In the genomic region with DNA sequence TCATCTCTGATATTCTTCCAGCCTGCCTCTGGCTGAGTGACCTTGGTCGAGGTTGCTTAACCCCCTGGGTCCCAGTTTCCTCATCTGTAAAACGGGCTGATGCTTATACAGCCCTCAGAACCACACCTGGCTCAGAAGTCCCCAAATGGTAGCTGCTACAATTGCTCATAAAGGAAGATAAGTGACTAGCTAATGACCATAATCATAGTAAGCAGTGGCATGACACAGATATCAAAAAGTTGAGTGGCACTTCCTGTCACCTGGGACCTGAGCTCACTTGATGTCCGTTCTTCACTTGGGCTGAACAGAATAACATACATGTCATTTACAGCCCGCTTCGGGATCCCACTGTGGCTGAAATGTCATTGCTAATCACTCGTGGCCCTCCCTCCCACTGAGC, we compare ENCODE assay signal across 9 cellular contexts. TPM values are rescaled to one million over a fixed set of nuclear protein-coding genes. Genes with fewer than 3 reads are reported as not detected.
DNase-seq lines count a peak whose midpoint lies in the region; ATAC-seq and TF ChIP-seq lines count a peak whose summit lies in the region.
"Had no signal": no experiment of that assay in that cellular context is flagged by ENCODE, and none has a peak within 500 bp of the region (broad histone marks: within the 10 kb centered on the region; RNA-seq: fewer than 3 reads in every experiment).

No MANE protein-coding gene starts in this region.

- TF ChIP-seq CTCF in A673 (conservative IDR thresholded peaks at IDR 0.05; ENCODE audit: low read depth, low read length) = no peak
- no peak for TF ChIP-seq CTCF in HFFc6 (IDR thresholded peaks at IDR 0.05)
- TF ChIP-seq CTCF in brain microvascular endothelial cell (IDR thresholded peaks at IDR 0.05; ENCODE audit: low read depth, low read length, missing control alignments) = no peak

- H3K9ac ChIP-seq in muscle layer of colon (ENCODE audit: low read length) = peak overlapping the region; percentile 83

- CTCF ChIA-PET in A673 (lab: Charles Lee) = no interaction called here

- no peak for ATAC-seq in HG03442 (IDR thresholded peaks at IDR 0.05; ENCODE audit: unreplicated experiment)

- H3K27ac Mint-ChIP-seq in HFFc6 = peak overlapping the region; percentile 93; the same call in 1 of the 2 replicates

- in situ Hi-C loops in brain microvascular endothelial cell (cut with HindIII; ENCODE audit: low pct_ligation_motif_present, low sequenced_read_pairs) = no loop called here

- H3K36me3 ChIP-seq in A673 (ENCODE audit: insufficient read depth, low read length, poor library complexity, severe bottlenecking) (peaks cover 9% of the 10 kb centered on the region), brain microvascular endothelial cell (replicated peaks) (no peaks in the 10 kb centered on the region), muscle layer of colon (ENCODE audit: insufficient read depth, low read length) (no peaks in the 10 kb centered on the region)
- H3K36me3 ChIP-seq: cardiac muscle cell had no signal

- H3K4me1 Mint-ChIP-seq in HFFc6 (ENCODE audit: low read depth) = peaks cover 23% of the 10 kb centered on the region

- peaks cover 5% of the 10 kb centered on the region; the same call in 1 of the 2 replicates for H3K9me3 Mint-ChIP-seq in HFFc6

- peak overlapping the region; percentile 99 for H3K4me3 ChIP-seq in A673 (ENCODE audit: low read depth, low read length, poor library complexity, severe bottlenecking)
- H3K4me3 ChIP-seq in brain microvascular endothelial cell (ENCODE audit: low read depth, low read length) = peak overlapping the region; percentile 83
- peak overlapping the region in 1 of 2 donors; percentile 96 for H3K4me3 ChIP-seq in muscle layer of colon (ENCODE audit: low read depth in 1 of 2, low read length in 2 of 2)

- no TSS peak for BruUV-seq in A673 (replicated peaks; lab: Mats Ljungman, UMichigan)

- DNase-seq in A673 (ENCODE audit: low spot score) = no peak
- no peak for DNase-seq in HFFc6
- no peak for DNase-seq in brain microvascular endothelial cell
- DNase-seq in NCI-H1436 (lab: John Stamatoyannopoulos, UW) = no peak
- DNase-seq in NCI-H1105 treated with DMSO at 0.1 percent for 48 hours (lab: John Stamatoyannopoulos, UW) = no peak
- no peak for DNase-seq in T-helper 9 cell

- H3K9me3 ChIP-seq in A673 (ENCODE audit: low read depth, low read length, poor library complexity, severe bottlenecking) = peaks cover 3% of the 10 kb centered on the region
- no peaks in the 10 kb centered on the region for H3K9me3 ChIP-seq in muscle layer of colon (ENCODE audit: low read length)

- H3K4me1 ChIP-seq in A673 (ENCODE audit: insufficient read depth, low read length, poor library complexity, severe bottlenecking) = peaks cover 6% of the 10 kb centered on the region
- peaks cover 23% of the 10 kb centered on the region for H3K4me1 ChIP-seq in muscle layer of colon (ENCODE audit: insufficient read depth, low read length)

- no peaks in the 10 kb centered on the region for H3K27me3 Mint-ChIP-seq in HFFc6 (ENCODE audit: insufficient read depth)

- H3K4me3 Mint-ChIP-seq in HFFc6 = peak overlapping the region; percentile 99

- intact Hi-C loops in A673 (cut with micrococcal nuclease; ENCODE audit: unreplicated experiment) = no loop called here

- POLR2A ChIA-PET in A673 (lab: Charles Lee; ENCODE audit: low non-redundant PET) = interaction anchor here (0.6 kb wide), 1 partner anchor 10 kb away, joined by 4 read pairs; no protein-coding TSS in a partner anchor

- peaks cover 12% of the 10 kb centered on the region for H3K36me3 Mint-ChIP-seq in HFFc6 (ENCODE audit: low read depth)

- H3K27me3 ChIP-seq in A673 (replicated peaks; ENCODE audit: insufficient read depth, low read depth, low read length, poor library complexity) (no peaks in the 10 kb centered on the region), brain microvascular endothelial cell (replicated peaks) (no peaks in the 10 kb centered on the region), muscle layer of colon (ENCODE audit: control insufficient read depth in 1 of 2, insufficient read depth in 2 of 2, low read length in 2 of 2) (no peaks in the 10 kb centered on the region)
- H3K27me3 ChIP-seq: cardiac muscle cell had no signal

- H3K27ac ChIP-seq in A673 (ENCODE audit: low read depth, low read length, poor library complexity, severe bottlenecking) (peak overlapping the region; percentile 92), brain microvascular endothelial cell (no peak overlapping the region), muscle layer of colon (ENCODE audit: low read depth, low read length) (no peak overlapping the region)

RNA-seq across cellular contexts. Expression of a gene that starts 1.8 kb away (rescaled TPM):
- 54.6 and 61.4 TPM in 2 replicates for total RNA-seq in A673 (2021)
- total RNA-seq in HFFc6 (2021; fragmentation: NEBNext Ultra II Directional; extraction: Animal tissue kit (Norgen Biotek cat#: 25700)) = 10 to 100 TPM; 65.8 to 81.6 (median 69.1) TPM

RNA-seq across cellular contexts. Expression of a gene that starts 11.7 kb away (rescaled TPM):
- 36.3 and 36.5 TPM in 2 replicates for total RNA-seq in A673 (2021)
- 10 to 100 TPM; 23.5 to 33.2 (median 27.9) TPM for total RNA-seq in HFFc6 (2021; fragmentation: NEBNext Ultra II Directional; extraction: Animal tissue kit (Norgen Biotek cat#: 25700))
